ENCODE assay signal across 8 cellular contexts in the genomic region with DNA sequence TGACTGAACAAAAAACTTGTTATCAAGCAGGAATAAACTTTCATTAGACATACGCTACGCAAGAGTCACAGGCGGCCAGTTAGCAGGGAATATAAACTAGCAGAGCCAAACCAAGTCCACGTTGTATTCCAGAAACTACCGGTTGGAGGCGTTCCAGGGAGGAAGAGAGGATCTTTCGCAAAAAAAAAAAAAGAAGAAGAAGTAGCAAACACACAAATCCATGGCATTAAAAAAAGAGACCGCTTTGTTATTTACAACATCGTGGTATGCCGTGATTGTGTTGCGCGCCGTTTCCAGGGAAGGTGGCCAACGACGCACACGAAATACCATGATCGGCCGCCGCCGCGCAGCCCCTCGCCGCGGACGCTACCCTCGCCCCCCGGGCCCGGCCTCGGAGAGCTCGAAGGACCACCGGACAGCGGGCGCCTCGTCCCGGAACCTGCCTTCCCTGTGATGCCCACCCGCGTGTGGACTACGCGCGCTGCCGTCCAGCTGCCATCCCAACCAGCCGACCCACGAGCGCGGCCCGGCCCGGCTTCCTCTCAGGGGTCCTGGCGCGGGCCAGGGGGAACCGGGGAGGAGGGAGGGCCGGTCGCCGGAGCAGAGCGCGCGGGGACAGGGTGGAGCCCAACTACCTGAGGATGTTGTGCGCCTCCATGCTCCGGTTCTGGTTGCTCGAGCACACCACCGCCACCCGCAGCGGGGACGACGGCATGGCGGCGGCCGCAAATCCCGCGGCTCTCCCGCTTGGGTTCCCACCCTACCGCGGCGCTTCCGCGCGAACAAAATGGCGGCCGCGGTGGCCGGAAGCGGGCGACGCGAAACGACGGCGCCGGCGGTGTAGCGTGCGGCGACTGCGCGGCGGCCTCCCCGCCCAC. TPM values are rescaled to one million over a fixed set of nuclear protein-coding genes. Genes with fewer than 3 reads are reported as not detected.
DNase-seq lines count a peak whose midpoint lies in the region; ATAC-seq, FAIRE-seq and TF ChIP-seq lines count a peak whose summit lies in the region.

No MANE protein-coding gene starts in this region.

- ATAC-seq in HG02852 (IDR thresholded peaks at IDR 0.05; ENCODE audit: unreplicated experiment) (peak; percentile 64), left lobe of liver (peak; percentile 77)

- FAIRE-seq in GM12891 (lab: Jason Lieb, UNC), result no peak

- peak; percentile 8 for DNase-seq in A172 (ENCODE audit: low spot score)
- peak; percentile 88 for DNase-seq in GM12891 (ENCODE audit: insufficient read length, low spot score)
- DNase-seq in NCI-H128 (lab: John Stamatoyannopoulos, UW; ENCODE audit: unreplicated experiment), result peak; percentile 56
- DNase-seq in choroid plexus epithelial cell (ENCODE audit: low read depth), result peak; percentile 78
- DNase-seq in left lobe of liver (ENCODE audit: low spot score), result no peak
- DNase-seq in stimulated activated CD4-positive, alpha-beta T cell treated with anti-CD3 and anti-CD28 coated beads, Interleukin-4, amount 100 ng/mL, for 48 hours (ENCODE audit: low read depth in 2 of 2), result peak; percentile 55 to 56

- no peak; the same call in 1 of the 2 replicates for TF ChIP-seq POLR2A in GM12891 (IDR thresholded peaks at IDR 0.05; ENCODE audit: low read depth, low read length)

- TF ChIP-seq CTCF in VCaP (conservative IDR thresholded peaks at IDR 0.05), result peak; percentile 18; the same call in 1 of the 2 replicates
- peak; percentile 37 for TF ChIP-seq CTCF in choroid plexus epithelial cell (conservative IDR thresholded peaks at IDR 0.05; ENCODE audit: low read depth, low read length)

- peak overlapping the region; percentile 100 for H3K27ac ChIP-seq in VCaP

- peak overlapping the region; percentile 98 for H3K4me3 ChIP-seq in choroid plexus epithelial cell (ENCODE audit: low read depth, low read length)

TF ChIP-seq in GM12891, 5 proteins besides CTCF, POLR2A, EP300 and RAD21:
- TF ChIP-seq TAF1 (IDR thresholded peaks at IDR 0.05; ENCODE audit: low read depth, low read length) (peak; percentile 32; the same call in 1 of the 2 replicates), PAX5 (IDR thresholded peaks at IDR 0.05; ENCODE audit: insufficient read depth, low read length, severe bottlenecking) (no peak), POLR2AphosphoS5 (IDR thresholded peaks at IDR 0.05; ENCODE audit: low read depth, low read length) (no peak), POU2F2 (IDR thresholded peaks at IDR 0.05; ENCODE audit: low read depth, low read length) (no peak), SPI1 (IDR thresholded peaks at IDR 0.05; ENCODE audit: low read depth, low read length) (no peak)

RNA-seq across cellular contexts. Expression of a gene that starts 0.6 kb away (rescaled TPM):
- 49.7 and 56.2 TPM in 2 replicates for total RNA-seq in A172 (2014; rRNA removed; shearing (Covaris generic))
- polyA plus RNA-seq in GM12891 (2012; ENCODE audit: low read depth, missing spikeins), result 81.8 TPM
- 65.4 TPM for total RNA-seq in left lobe of liver

RNA-seq across cellular contexts. Expression of a gene that starts 25.9 kb away (rescaled TPM):
- total RNA-seq in A172 (2014; rRNA removed; shearing (Covaris generic)), result not detected in 2 replicates
- polyA plus RNA-seq in GM12891 (2012; ENCODE audit: low read depth, missing spikeins), result 1.1 TPM
- 0.58 TPM for total RNA-seq in left lobe of liver

RNA-seq across cellular contexts. Expression of a gene that starts 33.7 kb away (rescaled TPM):
- total RNA-seq in A172 (2014; rRNA removed; shearing (Covaris generic)), result not detected in 2 replicates
- polyA plus RNA-seq in GM12891 (2012; ENCODE audit: low read depth, missing spikeins), result 0.50 TPM
- 0.98 TPM for total RNA-seq in left lobe of liver

RNA-seq across cellular contexts. Expression of a gene that starts 41.2 kb away (rescaled TPM):
- 13.9 and 19.4 TPM in 2 replicates for total RNA-seq in A172 (2014; rRNA removed; shearing (Covaris generic))
- polyA plus RNA-seq in GM12891 (2012; ENCODE audit: low read depth, missing spikeins), result 29.4 TPM
- 65.1 TPM for total RNA-seq in left lobe of liver

RNA-seq across cellular contexts. Expression of a gene that starts 57.9 kb away (rescaled TPM):
- total RNA-seq in A172 (2014; rRNA removed; shearing (Covaris generic)), result 3.9 TPM in 1 of 2 replicates, not detected in the other
- 2.8 TPM for polyA plus RNA-seq in GM12891 (2012; ENCODE audit: low read depth, missing spikeins)
- 1.6 TPM for total RNA-seq in left lobe of liver
